ENCODE assay signal across 1 cellular context in the genomic region with DNA sequence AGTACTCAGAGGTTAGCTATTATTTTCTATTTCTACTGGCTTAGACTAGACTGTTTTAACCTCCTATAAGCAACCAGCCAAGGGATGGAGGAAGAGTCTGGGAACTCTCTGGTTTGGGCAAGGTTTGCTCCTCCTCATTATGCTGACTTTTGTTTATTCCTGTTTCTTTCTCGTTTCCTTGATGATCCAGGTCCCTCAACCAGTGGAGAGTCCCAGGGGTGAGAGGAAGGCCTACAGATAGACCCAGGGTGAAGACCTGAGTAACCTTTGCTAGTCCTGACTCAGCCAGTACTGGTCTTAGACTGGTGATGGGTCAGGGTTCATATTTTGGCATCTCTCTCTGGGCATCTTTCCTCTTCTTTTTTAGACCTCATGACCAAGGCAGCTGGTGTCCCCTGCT.
TF ChIP-seq lines count a peak whose summit lies in the region.

No MANE protein-coding gene starts in this region.

TF ChIP-seq in K562, 482 proteins besides CTCF, POLR2A, EP300 and RAD21:
- TF ChIP-seq C11orf30 (IDR thresholded peaks at IDR 0.05; ENCODE audit: low read depth) (peak; percentile 26; the same call in 1 of the 2 replicates), BRD9 (IDR thresholded peaks at IDR 0.05; ENCODE audit: low read depth, partially characterized antibody) (no peak), ZNF316 (IDR thresholded peaks at IDR 0.05) (peak; percentile 26; the same call in 1 of the 2 replicates), OTX1 (CRISPR knock-in tag; IDR thresholded peaks at IDR 0.05) (no peak), ILF3 (IDR thresholded peaks at IDR 0.05; ENCODE audit: borderline replicate concordance) (no peak), SLC30A9 (CRISPR knock-in tag; IDR thresholded peaks at IDR 0.05) (no peak), RFX5 (IDR thresholded peaks at IDR 0.05; ENCODE audit: low read depth, low read length) (no peak)
- TF ChIP-seq, protein P1, sequence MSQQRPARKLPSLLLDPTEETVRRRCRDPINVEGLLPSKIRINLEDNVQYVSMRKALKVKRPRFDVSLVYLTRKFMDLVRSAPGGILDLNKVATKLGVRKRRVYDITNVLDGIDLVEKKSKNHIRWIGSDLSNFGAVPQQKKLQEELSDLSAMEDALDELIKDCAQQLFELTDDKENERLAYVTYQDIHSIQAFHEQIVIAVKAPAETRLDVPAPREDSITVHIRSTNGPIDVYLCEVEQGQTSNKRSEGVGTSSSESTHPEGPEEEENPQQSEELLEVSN (IDR thresholded peaks at IDR 0.05; ENCODE audit: borderline replicate concordance in 1 of 2, extremely low read depth in 1 of 2, insufficient read depth in 1 of 2, insufficient read length in 1 of 2, low read depth in 1 of 2, low read length in 1 of 2, poor library complexity in 1 of 2, severe bottlenecking in 1 of 2): no peak
- TF ChIP-seq, protein P2, sequence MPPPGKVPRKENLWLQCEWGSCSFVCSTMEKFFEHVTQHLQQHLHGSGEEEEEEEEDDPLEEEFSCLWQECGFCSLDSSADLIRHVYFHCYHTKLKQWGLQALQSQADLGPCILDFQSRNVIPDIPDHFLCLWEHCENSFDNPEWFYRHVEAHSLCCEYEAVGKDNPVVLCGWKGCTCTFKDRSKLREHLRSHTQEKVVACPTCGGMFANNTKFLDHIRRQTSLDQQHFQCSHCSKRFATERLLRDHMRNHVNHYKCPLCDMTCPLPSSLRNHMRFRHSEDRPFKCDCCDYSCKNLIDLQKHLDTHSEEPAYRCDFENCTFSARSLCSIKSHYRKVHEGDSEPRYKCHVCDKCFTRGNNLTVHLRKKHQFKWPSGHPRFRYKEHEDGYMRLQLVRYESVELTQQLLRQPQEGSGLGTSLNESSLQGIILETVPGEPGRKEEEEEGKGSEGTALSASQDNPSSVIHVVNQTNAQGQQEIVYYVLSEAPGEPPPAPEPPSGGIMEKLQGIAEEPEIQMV (tag; conservative IDR thresholded peaks at IDR 0.05; ENCODE audit: low read depth): no peak
- TF ChIP-seq, protein P3, sequence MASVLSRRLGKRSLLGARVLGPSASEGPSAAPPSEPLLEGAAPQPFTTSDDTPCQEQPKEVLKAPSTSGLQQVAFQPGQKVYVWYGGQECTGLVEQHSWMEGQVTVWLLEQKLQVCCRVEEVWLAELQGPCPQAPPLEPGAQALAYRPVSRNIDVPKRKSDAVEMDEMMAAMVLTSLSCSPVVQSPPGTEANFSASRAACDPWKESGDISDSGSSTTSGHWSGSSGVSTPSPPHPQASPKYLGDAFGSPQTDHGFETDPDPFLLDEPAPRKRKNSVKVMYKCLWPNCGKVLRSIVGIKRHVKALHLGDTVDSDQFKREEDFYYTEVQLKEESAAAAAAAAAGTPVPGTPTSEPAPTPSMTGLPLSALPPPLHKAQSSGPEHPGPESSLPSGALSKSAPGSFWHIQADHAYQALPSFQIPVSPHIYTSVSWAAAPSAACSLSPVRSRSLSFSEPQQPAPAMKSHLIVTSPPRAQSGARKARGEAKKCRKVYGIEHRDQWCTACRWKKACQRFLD (CRISPR knock-in tag; IDR thresholded peaks at IDR 0.05): no peak
- TF ChIP-seq, protein P4, sequence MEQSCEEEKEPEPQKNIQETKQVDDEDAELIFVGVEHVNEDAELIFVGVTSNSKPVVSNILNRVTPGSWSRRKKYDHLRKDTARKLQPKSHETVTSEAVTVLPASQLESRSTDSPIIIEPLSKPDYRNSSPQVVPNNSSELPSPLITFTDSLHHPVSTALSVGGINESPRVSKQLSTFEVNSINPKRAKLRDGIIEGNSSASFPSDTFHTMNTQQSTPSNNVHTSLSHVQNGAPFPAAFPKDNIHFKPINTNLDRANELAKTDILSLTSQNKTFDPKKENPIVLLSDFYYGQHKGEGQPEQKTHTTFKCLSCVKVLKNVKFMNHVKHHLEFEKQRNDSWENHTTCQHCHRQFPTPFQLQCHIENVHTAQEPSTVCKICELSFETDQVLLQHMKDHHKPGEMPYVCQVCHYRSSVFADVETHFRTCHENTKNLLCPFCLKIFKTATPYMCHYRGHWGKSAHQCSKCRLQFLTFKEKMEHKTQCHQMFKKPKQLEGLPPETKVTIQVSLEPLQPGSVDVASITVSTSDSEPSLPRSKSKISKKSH (CRISPR knock-in tag; IDR thresholded peaks at IDR 0.05): no peak
